In the genomic region with DNA sequence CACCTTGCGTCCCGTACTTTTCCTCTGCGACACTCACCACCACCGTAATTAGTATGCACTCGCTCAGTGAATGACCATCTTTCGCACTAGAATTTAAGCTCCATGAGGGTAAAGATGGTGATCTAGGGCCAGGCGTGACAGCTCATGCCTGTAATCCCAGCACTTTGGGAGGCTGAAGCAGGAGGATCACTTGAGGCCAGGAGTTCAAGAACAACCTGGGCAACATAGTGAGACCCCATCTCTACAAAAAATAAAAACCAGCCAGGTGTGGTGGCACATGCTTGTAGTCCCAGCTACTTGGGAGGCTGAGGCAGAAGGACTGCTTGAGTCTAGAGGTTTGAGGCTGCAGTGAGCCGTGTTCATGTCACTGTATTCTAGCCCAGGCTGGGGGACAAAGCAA, we compare ENCODE assay signal across 4 cellular contexts. TPM values are rescaled to one million over a fixed set of nuclear protein-coding genes. Genes with fewer than 3 reads are reported as not detected.
A peak's percentile ranks its signal among the peaks of the same experiment; 100 is the strongest.
DNase-seq lines count a peak whose midpoint lies in the region; ATAC-seq, FAIRE-seq and TF ChIP-seq lines count a peak whose summit lies in the region.
"Not testable (repeated sequence)": the region's sequence is repeated elsewhere in the genome, so short reads cannot be mapped to it uniquely, and the experiment has no call there.

No MANE protein-coding gene starts in this region.

- H3K9ac ChIP-seq in HepG2 (ENCODE audit: insufficient read depth, low read depth, low read length): not testable (repeated sequence)

- H3K9me3 ChIP-seq in T-helper 17 cell (ENCODE audit: control insufficient read depth, low read length, poor library complexity, severe bottlenecking); HepG2 (ENCODE audit: low read length): not testable (repeated sequence)

- WGBS in HepG2 (ENCODE audit: low lambda C conversion rate): 98% methylated on average over 8 of the region's 8 CpGs

- DNase-seq in Calu3; T-helper 17 cell; activated CD4-positive, alpha-beta memory T cell treated with anti-CD3 and anti-CD28 coated beads, Interleukin-2, amount 10 ng/mL, durations not matched to agents 7 days and 5 days; HepG2 (ENCODE audit: low spot score): not testable (repeated sequence)

- peaks cover 7 to 25% of the 10 kb centered on the region in 2 experiments; a peak in 4 of 5 replicates for H3K36me3 ChIP-seq in HepG2 (replicated peaks in 1 of 2; ENCODE audit: control insufficient read depth in 1 of 2, insufficient read depth in 2 of 2, low read length in 2 of 2)

- H4K20me1 ChIP-seq in HepG2 (ENCODE audit: insufficient read depth, low read length): not testable (repeated sequence)

- POLR2A ChIA-PET in activated CD4-positive, alpha-beta memory T cell treated with anti-CD3 and anti-CD28 coated beads, Interleukin-2, amount 10 ng/mL, durations not matched to agents 7 days and 5 days (lab: Charles Lee): not testable (repeated sequence)
- POLR2A ChIA-PET in HepG2 (lab: Yijun Ruan, JAX): interaction anchor here (1.7 kb wide), 1 partner anchor 19 kb away, joined by 4 read pairs; the partner anchor contains the start of gene ANKRD27

- not testable (repeated sequence) for TF ChIP-seq EP300 in HepG2 (IDR thresholded peaks at IDR 0.05; ENCODE audit: low read depth in 2 of 2, low read length in 2 of 2); HepG2 (CRISPR knock-in tag; IDR thresholded peaks at IDR 0.05; ENCODE audit: borderline replicate concordance)

- not testable (repeated sequence) for H3K27ac Mint-ChIP-seq in Calu3 (ENCODE audit: unreplicated experiment)
- peak overlapping the region; percentile 11 for H3K27ac Mint-ChIP-seq in T-helper 17 cell
- H3K27ac Mint-ChIP-seq in activated CD4-positive, alpha-beta memory T cell treated with anti-CD3 and anti-CD28 coated beads, Interleukin-2, amount 10 ng/mL, durations not matched to agents 7 days and 5 days: peak overlapping the region; percentile 31

- CTCF ChIA-PET in Calu3 (lab: Charles Lee); activated CD4-positive, alpha-beta memory T cell treated with anti-CD3 and anti-CD28 coated beads, Interleukin-2, amount 10 ng/mL, durations not matched to agents 7 days and 5 days (lab: Charles Lee); HepG2 (lab: Yijun Ruan, JAX; ENCODE audit: low intra/inter-chr PET ratio, low total read pairs): not testable (repeated sequence)

- H3K79me2 ChIP-seq in HepG2 (ENCODE audit: insufficient read depth, low read length): not testable (repeated sequence)

- not testable (repeated sequence) for H3K27me3 ChIP-seq in HepG2 (ENCODE audit: control insufficient read depth in 1 of 2, insufficient read depth in 2 of 2, low read length in 2 of 2)

- not testable (repeated sequence) for TF ChIP-seq POLR2A in HepG2 (IDR thresholded peaks at IDR 0.05; ENCODE audit: insufficient read depth in 1 of 2, low read depth in 2 of 2, low read length in 2 of 2)

- H3K9me3 Mint-ChIP-seq in Calu3 (ENCODE audit: low read depth, unreplicated experiment); activated CD4-positive, alpha-beta memory T cell treated with anti-CD3 and anti-CD28 coated beads, Interleukin-2, amount 10 ng/mL, durations not matched to agents 7 days and 5 days: not testable (repeated sequence)

- not testable (repeated sequence) for TF ChIP-seq CTCF in Calu3 (IDR thresholded peaks at IDR 0.05; ENCODE audit: unreplicated experiment); HepG2 (CRISPR knock-in tag; IDR thresholded peaks at IDR 0.05)

- H3K4me3 Mint-ChIP-seq in Calu3 (ENCODE audit: low read depth, unreplicated experiment); T-helper 17 cell; activated CD4-positive, alpha-beta memory T cell treated with anti-CD3 and anti-CD28 coated beads, Interleukin-2, amount 10 ng/mL, durations not matched to agents 7 days and 5 days: not testable (repeated sequence)

- H3K4me1 Mint-ChIP-seq in Calu3 (ENCODE audit: low read depth, unreplicated experiment): peaks cover 17% of the 10 kb centered on the region
- H3K4me1 Mint-ChIP-seq in T-helper 17 cell; activated CD4-positive, alpha-beta memory T cell treated with anti-CD3 and anti-CD28 coated beads, Interleukin-2, amount 10 ng/mL, durations not matched to agents 7 days and 5 days: not testable (repeated sequence)

- FAIRE-seq in HepG2 (lab: Jason Lieb, UNC): not testable (repeated sequence)

- H3K4me3 ChIP-seq in HepG2 (replicated peaks in 1 of 3; ENCODE audit: insufficient read depth in 1 of 3, low read depth in 2 of 3, low read length in 3 of 3): not testable (repeated sequence)

- H2AFZ ChIP-seq in HepG2 (ENCODE audit: low read length): not testable (repeated sequence)

- not testable (repeated sequence) for H3K27ac ChIP-seq in HepG2 (ENCODE audit: extremely low read length, insufficient read depth, low read length)

- intact Hi-C loops in Calu3 (cut with micrococcal nuclease; ENCODE audit: unreplicated experiment); HepG2 (cut with micrococcal nuclease; ENCODE audit: unreplicated experiment): not testable (repeated sequence)

- H3K4me2 ChIP-seq in HepG2 (ENCODE audit: low read depth, low read length): not testable (repeated sequence)

- BruUV-seq in Calu3 (replicated peaks; lab: Mats Ljungman, UMichigan): TSS peak; percentile 9
- BruUV-seq in HepG2 (replicated peaks; lab: Mats Ljungman, UMichigan): TSS peak; percentile 32

- TF ChIP-seq RAD21 in HepG2 (CRISPR knock-in tag; IDR thresholded peaks at IDR 0.05): not testable (repeated sequence)

- H3K36me3 Mint-ChIP-seq in Calu3 (ENCODE audit: insufficient read depth, unreplicated experiment): peaks cover 31% of the 10 kb centered on the region
- not testable (repeated sequence) for H3K36me3 Mint-ChIP-seq in T-helper 17 cell (ENCODE audit: low read depth); activated CD4-positive, alpha-beta memory T cell treated with anti-CD3 and anti-CD28 coated beads, Interleukin-2, amount 10 ng/mL, durations not matched to agents 7 days and 5 days (ENCODE audit: low read depth)

- H3K27me3 Mint-ChIP-seq in Calu3 (ENCODE audit: unreplicated experiment); T-helper 17 cell; activated CD4-positive, alpha-beta memory T cell treated with anti-CD3 and anti-CD28 coated beads, Interleukin-2, amount 10 ng/mL, durations not matched to agents 7 days and 5 days: not testable (repeated sequence)

- in situ Hi-C loops in HepG2 (cut with HindIII; ENCODE audit: extremely low pct_ligation_motif_present, low pct_unique_long_range_greater_than_20kb): not testable (repeated sequence)

- H3K4me1 ChIP-seq in HepG2 (ENCODE audit: insufficient read depth, low read length): not testable (repeated sequence)

- ATAC-seq in T-helper 17 cell, HepG2: not testable (repeated sequence)

RNA-seq across cellular contexts. Expression of gene ANKRD27, which starts 18.6 kb away (rescaled TPM):
- total RNA-seq in Calu3 (2022) (40.8 and 41.2 TPM in 2 replicates), T-helper 17 cell (10 to 100 TPM; 33.9 to 35.8 TPM), HepG2 (2016; rRNA removed; fragmentation: Illumina TruSeq; extraction: Trizol) (23.7 and 30.6 TPM in 2 replicates)
- total RNA-seq in activated CD4-positive, alpha-beta memory T cell treated with anti-CD3 and anti-CD28 coated beads, Interleukin-2, amount 10 ng/mL, durations not matched to agents 7 days and 5 days: 10 to 100 TPM; 40.4 to 40.6 TPM
- total RNA-seq in HepG2 (2016; cell fraction: cytosol; rRNA removed; fragmentation: Illumina TruSeq; extraction: Trizol; ENCODE audit: low read depth): 3.9 and 4.2 TPM in 2 replicates
- total RNA-seq in HepG2 (2016; cell fraction: insoluble cytoplasmic fraction; rRNA removed; fragmentation: Illumina TruSeq; extraction: Trizol): 21.5 and 27.9 TPM in 2 replicates
- total RNA-seq in HepG2 (2016; cell fraction: membrane; rRNA removed; fragmentation: Illumina TruSeq; extraction: Trizol): 13.6 and 15.8 TPM in 2 replicates
- total RNA-seq in HepG2 (2016; cell fraction: nucleus; rRNA removed; fragmentation: Illumina TruSeq; extraction: Trizol): 18.1 and 18.7 TPM in 2 replicates
- polyA plus RNA-seq in HepG2 (2011; rRNA removed): 20.4 and 22.2 TPM in 2 replicates
- 17.4 and 17.5 TPM in 2 replicates for polyA plus RNA-seq in HepG2 (2011; cell fraction: cytosol; rRNA removed)
- 25.3 and 27.9 TPM in 2 replicates for polyA plus RNA-seq in HepG2 (2011; cell fraction: nucleus; rRNA removed)
- polyA plus RNA-seq in HepG2 (2012): 14.5 and 15.6 TPM in 2 replicates
- polyA plus RNA-seq in HepG2 (2016; cell fraction: cytosol; fragmentation: Illumina TruSeq; extraction: Trizol; ENCODE audit: low read depth): 1.1 and 1.6 TPM in 2 replicates
- 17.2 and 20.4 TPM in 2 replicates for polyA plus RNA-seq in HepG2 (2016; cell fraction: insoluble cytoplasmic fraction; fragmentation: Illumina TruSeq; extraction: Trizol; ENCODE audit: low read depth)
- polyA plus RNA-seq in HepG2 (2016; cell fraction: membrane; fragmentation: Illumina TruSeq; extraction: Trizol; ENCODE audit: low read depth): 5.4 and 5.6 TPM in 2 replicates
- polyA plus RNA-seq in HepG2 (2016; cell fraction: nucleus; fragmentation: Illumina TruSeq; extraction: Trizol; ENCODE audit: insufficient read depth, low read depth): 21.2 and 21.9 TPM in 2 replicates
- polyA minus RNA-seq in HepG2 (2011; rRNA and poly(A)+ RNA removed; ENCODE audit: low replicate concordance): 33.4 and 37.1 TPM in 2 replicates
- 17.4 and 20.0 TPM in 2 replicates for polyA minus RNA-seq in HepG2 (2011; cell fraction: cytosol; rRNA and poly(A)+ RNA removed)
- 38.9 and 44.3 TPM in 2 replicates for polyA minus RNA-seq in HepG2 (2011; cell fraction: nucleus; rRNA and poly(A)+ RNA removed)

RNA-seq across cellular contexts. Expression of gene RGS9BP, which starts 19.3 kb away (rescaled TPM):
- total RNA-seq in Calu3 (2022): 0.28 and 0.71 TPM in 2 replicates
- under 1 TPM; 0.10 to 0.52 TPM for total RNA-seq in T-helper 17 cell
- total RNA-seq in activated CD4-positive, alpha-beta memory T cell treated with anti-CD3 and anti-CD28 coated beads, Interleukin-2, amount 10 ng/mL, durations not matched to agents 7 days and 5 days: under 1 TPM; 0.40 to 0.43 TPM
- not detected in 2 replicates for total RNA-seq in HepG2 (2016; rRNA removed; fragmentation: Illumina TruSeq; extraction: Trizol)
- not detected in 2 replicates for total RNA-seq in HepG2 (2016; cell fraction: cytosol; rRNA removed; fragmentation: Illumina TruSeq; extraction: Trizol; ENCODE audit: low read depth)
- 0.07 and 0.09 TPM in 2 replicates for total RNA-seq in HepG2 (2016; cell fraction: insoluble cytoplasmic fraction; rRNA removed; fragmentation: Illumina TruSeq; extraction: Trizol)
- 0.06 TPM in 1 of 2 replicates, not detected in the other for total RNA-seq in HepG2 (2016; cell fraction: membrane; rRNA removed; fragmentation: Illumina TruSeq; extraction: Trizol)
- not detected in 2 replicates for total RNA-seq in HepG2 (2016; cell fraction: nucleus; rRNA removed; fragmentation: Illumina TruSeq; extraction: Trizol)
- 0.01 and 0.03 TPM in 2 replicates for polyA plus RNA-seq in HepG2 (2011; rRNA removed)
- polyA plus RNA-seq in HepG2 (2011; cell fraction: cytosol; rRNA removed): 0.05 and 0.06 TPM in 2 replicates
- polyA plus RNA-seq in HepG2 (2011; cell fraction: nucleus; rRNA removed): 0.03 and 0.10 TPM in 2 replicates
- 0.05 TPM in 1 of 2 replicates, not detected in the other for polyA plus RNA-seq in HepG2 (2012)
- not detected in 2 replicates for polyA plus RNA-seq in HepG2 (2016; cell fraction: cytosol; fragmentation: Illumina TruSeq; extraction: Trizol; ENCODE audit: low read depth)
- polyA plus RNA-seq in HepG2 (2016; cell fraction: insoluble cytoplasmic fraction; fragmentation: Illumina TruSeq; extraction: Trizol; ENCODE audit: low read depth): not detected in 2 replicates
- polyA plus RNA-seq in HepG2 (2016; cell fraction: membrane; fragmentation: Illumina TruSeq; extraction: Trizol; ENCODE audit: low read depth): not detected in 2 replicates
- polyA plus RNA-seq in HepG2 (2016; cell fraction: nucleus; fragmentation: Illumina TruSeq; extraction: Trizol; ENCODE audit: insufficient read depth, low read depth): not detected in 2 replicates
- polyA minus RNA-seq in HepG2 (2011; rRNA and poly(A)+ RNA removed; ENCODE audit: low replicate concordance): 0.04 and 0.58 TPM in 2 replicates
- polyA minus RNA-seq in HepG2 (2011; cell fraction: cytosol; rRNA and poly(A)+ RNA removed): not detected in 2 replicates
- polyA minus RNA-seq in HepG2 (2011; cell fraction: nucleus; rRNA and poly(A)+ RNA removed): 0.13 TPM in 1 of 2 replicates, not detected in the other

RNA-seq across cellular contexts. Expression of gene NUDT19, which starts 35.2 kb away (rescaled TPM):
- total RNA-seq in Calu3 (2022): 20.3 and 21.1 TPM in 2 replicates
- total RNA-seq in T-helper 17 cell: 10 to 100 TPM; 10.2 to 10.5 TPM
- 10 to 100 TPM; 15.0 to 15.1 TPM for total RNA-seq in activated CD4-positive, alpha-beta memory T cell treated with anti-CD3 and anti-CD28 coated beads, Interleukin-2, amount 10 ng/mL, durations not matched to agents 7 days and 5 days
- 3.6 and 3.9 TPM in 2 replicates for total RNA-seq in HepG2 (2016; rRNA removed; fragmentation: Illumina TruSeq; extraction: Trizol)
- total RNA-seq in HepG2 (2016; cell fraction: cytosol; rRNA removed; fragmentation: Illumina TruSeq; extraction: Trizol; ENCODE audit: low read depth): 0.51 and 0.53 TPM in 2 replicates
- total RNA-seq in HepG2 (2016; cell fraction: insoluble cytoplasmic fraction; rRNA removed; fragmentation: Illumina TruSeq; extraction: Trizol): 2.7 and 3.3 TPM in 2 replicates
- total RNA-seq in HepG2 (2016; cell fraction: membrane; rRNA removed; fragmentation: Illumina TruSeq; extraction: Trizol): 2.2 and 2.4 TPM in 2 replicates
- 2.1 and 2.5 TPM in 2 replicates for total RNA-seq in HepG2 (2016; cell fraction: nucleus; rRNA removed; fragmentation: Illumina TruSeq; extraction: Trizol)
- 2.9 and 3.1 TPM in 2 replicates for polyA plus RNA-seq in HepG2 (2011; rRNA removed)
- 1.7 and 2.2 TPM in 2 replicates for polyA plus RNA-seq in HepG2 (2011; cell fraction: cytosol; rRNA removed)
- 1.9 and 2.2 TPM in 2 replicates for polyA plus RNA-seq in HepG2 (2011; cell fraction: nucleus; rRNA removed)
- polyA plus RNA-seq in HepG2 (2012): 2.2 and 3.2 TPM in 2 replicates
- 0.35 and 0.51 TPM in 2 replicates for polyA plus RNA-seq in HepG2 (2016; cell fraction: cytosol; fragmentation: Illumina TruSeq; extraction: Trizol; ENCODE audit: low read depth)
- polyA plus RNA-seq in HepG2 (2016; cell fraction: insoluble cytoplasmic fraction; fragmentation: Illumina TruSeq; extraction: Trizol; ENCODE audit: low read depth): 4.9 and 5.3 TPM in 2 replicates
- 1.7 TPM in 2 replicates for polyA plus RNA-seq in HepG2 (2016; cell fraction: membrane; fragmentation: Illumina TruSeq; extraction: Trizol; ENCODE audit: low read depth)
- polyA plus RNA-seq in HepG2 (2016; cell fraction: nucleus; fragmentation: Illumina TruSeq; extraction: Trizol; ENCODE audit: insufficient read depth, low read depth): 4.1 and 4.4 TPM in 2 replicates
- 4.3 and 11.5 TPM in 2 replicates for polyA minus RNA-seq in HepG2 (2011; rRNA and poly(A)+ RNA removed; ENCODE audit: low replicate concordance)
- 4.1 and 5.1 TPM in 2 replicates for polyA minus RNA-seq in HepG2 (2011; cell fraction: cytosol; rRNA and poly(A)+ RNA removed)
- 4.5 TPM in 2 replicates for polyA minus RNA-seq in HepG2 (2011; cell fraction: nucleus; rRNA and poly(A)+ RNA removed)
